ENCODE assay signal across 13 cellular contexts in genomic region chr1:152107984-152108898, GRCh38. TPM values are rescaled to one million over a fixed set of nuclear protein-coding genes. Genes with fewer than 3 reads are reported as not detected.
A peak's percentile ranks its signal among the peaks of the same experiment; 100 is the strongest.
DNase-seq lines count a peak whose midpoint lies in the region; ATAC-seq and TF ChIP-seq lines count a peak whose summit lies in the region.
"Had no signal": no experiment of that assay in that cellular context is flagged by ENCODE, and none has a peak within 500 bp of the region (broad histone marks: within the 10 kb centered on the region; RNA-seq: fewer than 3 reads in every experiment).

No MANE protein-coding gene starts in this region.

- H4K20me1 ChIP-seq in SK-N-SH (ENCODE audit: insufficient read depth) (no peaks in the 10 kb centered on the region), smooth muscle cell (ENCODE audit: low read depth) (no peaks in the 10 kb centered on the region)

- no peak for TF ChIP-seq EP300 in SK-N-SH (IDR thresholded peaks at IDR 0.05; ENCODE audit: borderline replicate concordance in 1 of 2, low read depth in 1 of 2, low read length in 1 of 2)

- no peak overlapping the region for H3K27ac ChIP-seq in SK-N-SH (ENCODE audit: low read depth in 2 of 2, low read length in 1 of 2)
- H3K27ac ChIP-seq in smooth muscle cell (ENCODE audit: low read depth), result no peak overlapping the region
- H3K27ac ChIP-seq in A673 (ENCODE audit: low read depth, low read length, poor library complexity, severe bottlenecking), result no peak overlapping the region
- H3K27ac ChIP-seq: KMS-11, neutrophil, SJCRH30 had no signal

- H3K9me3 ChIP-seq in SK-N-SH (no peaks in the 10 kb centered on the region), smooth muscle cell (replicated peaks; ENCODE audit: low read depth) (no peaks in the 10 kb centered on the region), A673 (ENCODE audit: low read depth, low read length, poor library complexity, severe bottlenecking) (peaks cover 26% of the 10 kb centered on the region)
- H3K9me3 ChIP-seq: neutrophil, SJCRH30 had no signal

- H3K9ac ChIP-seq in SK-N-SH, result no peak overlapping the region
- H3K9ac ChIP-seq in smooth muscle cell (ENCODE audit: low read depth), result no peak overlapping the region
- H3K9ac ChIP-seq: KMS-11 had no signal

- peaks cover 0 to 12% of the 10 kb centered on the region in 2 experiments; a peak in 1 of 4 replicates for H3K4me1 ChIP-seq in SK-N-SH (ENCODE audit: control insufficient read depth in 1 of 2, insufficient read depth in 2 of 2, low read depth in 1 of 2, low read length in 1 of 2)
- no peaks in the 10 kb centered on the region for H3K4me1 ChIP-seq in smooth muscle cell (ENCODE audit: low read depth)
- H3K4me1 ChIP-seq in A673 (ENCODE audit: insufficient read depth, low read length, poor library complexity, severe bottlenecking), result peaks cover 30% of the 10 kb centered on the region
- H3K4me1 ChIP-seq: SJCRH30 had no signal

- no peaks in the 10 kb centered on the region for H3K9me2 ChIP-seq in SK-N-SH

- H3K4me1 Mint-ChIP-seq in WTC11, result no peaks in the 10 kb centered on the region; the same call in 1 of the 2 replicates
- H3K4me1 Mint-ChIP-seq in glutamatergic neuron (ENCODE audit: low read depth, unreplicated experiment), result peaks cover 4% of the 10 kb centered on the region

- peak overlapping the region; percentile 13; the same call in 1 of the 2 replicates for H3K27ac Mint-ChIP-seq in WTC11
- no peak overlapping the region for H3K27ac Mint-ChIP-seq in glutamatergic neuron (ENCODE audit: unreplicated experiment)

- H3K36me3 Mint-ChIP-seq in WTC11 (no peaks in the 10 kb centered on the region), glutamatergic neuron (ENCODE audit: unreplicated experiment) (no peaks in the 10 kb centered on the region)

- no peak for TF ChIP-seq CTCF in SK-N-SH (IDR thresholded peaks at IDR 0.05)
- no peak for TF ChIP-seq CTCF in WTC11 (IDR thresholded peaks at IDR 0.05)
- no peak for TF ChIP-seq CTCF in glutamatergic neuron (IDR thresholded peaks at IDR 0.05; ENCODE audit: partially characterized antibody, unreplicated experiment)
- TF ChIP-seq CTCF in smooth muscle cell (IDR thresholded peaks at IDR 0.05; ENCODE audit: borderline replicate concordance, insufficient read depth, poor library complexity, severe bottlenecking), result no peak
- no peak for TF ChIP-seq CTCF in A673 (conservative IDR thresholded peaks at IDR 0.05; ENCODE audit: low read depth, low read length)

- DNase-seq in SK-N-SH (no peak), WTC11 (ENCODE audit: low spot score) (peak; percentile 48), glutamatergic neuron (peak; percentile 30), smooth muscle cell (lab: John Stamatoyannopoulos, UW; ENCODE audit: unreplicated experiment) (no peak), A673 (ENCODE audit: low spot score) (no peak), COLO829 (ENCODE audit: low spot score) (no peak), midbrain (lab: John Stamatoyannopoulos, UW) (no peak)
- DNase-seq: ACHN had no signal

- no peaks in the 10 kb centered on the region for H3K79me2 ChIP-seq in SK-N-SH (ENCODE audit: insufficient read depth)
- H3K79me2 ChIP-seq in smooth muscle cell (ENCODE audit: low read depth), result no peaks in the 10 kb centered on the region

- H3K4me3 Mint-ChIP-seq in WTC11 (no peak overlapping the region), glutamatergic neuron (ENCODE audit: unreplicated experiment) (peak overlapping the region; percentile 76)

- no TSS peak for BruUV-seq in A673 (replicated peaks; lab: Mats Ljungman, UMichigan)

- H3K27me3 ChIP-seq in SK-N-SH (ENCODE audit: insufficient read depth), result peaks cover 82% of the 10 kb centered on the region
- H3K27me3 ChIP-seq in smooth muscle cell (ENCODE audit: low read depth), result peaks cover 95% of the 10 kb centered on the region
- peaks cover 96% of the 10 kb centered on the region for H3K27me3 ChIP-seq in A673 (replicated peaks; ENCODE audit: insufficient read depth, low read depth, low read length, poor library complexity)
- H3K27me3 ChIP-seq: SJCRH30 had no signal

- ATAC-seq in SK-N-SH treated with all-trans-retinoic acid at 6 μM for 48 hours (no peak), WTC11 (no peak)

- H3K4me2 ChIP-seq in SK-N-SH (peak overlapping the region; percentile 95), smooth muscle cell (peak overlapping the region; percentile 24)

- POLR2A ChIA-PET in SK-N-SH (lab: Yijun Ruan, JAX) (no interaction called here), WTC11 (lab: Charles Lee) (no interaction called here), A673 (lab: Charles Lee; ENCODE audit: low non-redundant PET) (no interaction called here)

- no peak for TF ChIP-seq RAD21 in SK-N-SH (IDR thresholded peaks at IDR 0.05; ENCODE audit: low read length)

- intact Hi-C loops in A673 (cut with micrococcal nuclease; ENCODE audit: unreplicated experiment), result loop anchor here (5.0 kb wide), 1 partner anchor 56 kb away; no protein-coding TSS in a partner anchor

- peak overlapping the region; percentile 59; the same call in 1 of the 2 replicates for H2AFZ ChIP-seq in SK-N-SH (ENCODE audit: low read depth)
- H2AFZ ChIP-seq in smooth muscle cell (ENCODE audit: low read depth), result peak overlapping the region; percentile 54

- CTCF ChIA-PET in SK-N-SH (lab: Yijun Ruan, JAX), result interaction anchor here (1.1 kb wide), 1 partner anchor 55 kb away, joined by 3 read pairs; no protein-coding TSS in a partner anchor
- CTCF ChIA-PET in WTC11 (lab: Charles Lee), result interaction anchor here (0.8 to 5.8 kb wide), 11 partner anchors 10 to 199 kb away, joined by 3 to 41 read pairs (median 5); partner anchors contain the start of genes S100A11 and THEM4
- CTCF ChIA-PET in A673 (lab: Charles Lee), result interaction anchor here (0.7 kb wide), 1 partner anchor 9 kb away, joined by 4 read pairs; no protein-coding TSS in a partner anchor

- H3K9me3 Mint-ChIP-seq in WTC11 (peaks cover 4% of the 10 kb centered on the region; the same call in 1 of the 2 replicates), glutamatergic neuron (ENCODE audit: unreplicated experiment) (peaks cover 8% of the 10 kb centered on the region)

- no peaks in the 10 kb centered on the region for H3K36me3 ChIP-seq in SK-N-SH (replicated peaks in 1 of 2; ENCODE audit: control insufficient read depth in 1 of 2, insufficient read depth in 2 of 2, low read length in 1 of 2)
- H3K36me3 ChIP-seq in smooth muscle cell (ENCODE audit: low read depth), result no peaks in the 10 kb centered on the region
- no peaks in the 10 kb centered on the region for H3K36me3 ChIP-seq in A673 (ENCODE audit: insufficient read depth, low read length, poor library complexity, severe bottlenecking)
- H3K36me3 ChIP-seq: neutrophil, SJCRH30 had no signal

- H3K4me3 ChIP-seq in SK-N-SH (ENCODE audit: low read depth in 2 of 2, low read length in 1 of 2), result peak overlapping the region; percentile 14 to 39; a peak in 2 of 4 replicates
- H3K4me3 ChIP-seq in smooth muscle cell, result peak overlapping the region; percentile 35
- H3K4me3 ChIP-seq in A673 (ENCODE audit: low read depth, low read length, poor library complexity, severe bottlenecking), result no peak overlapping the region
- H3K4me3 ChIP-seq: SJCRH30 had no signal

- H3K27me3 Mint-ChIP-seq in WTC11 (ENCODE audit: low read depth), result peaks cover 7% of the 10 kb centered on the region; the same call in 1 of the 2 replicates
- no peaks in the 10 kb centered on the region for H3K27me3 Mint-ChIP-seq in glutamatergic neuron (ENCODE audit: unreplicated experiment)

- 7% methylated on average over 68 of the region's 69 CpGs for WGBS in SK-N-SH (ENCODE audit: low lambda C conversion rate)
- 23% methylated on average over 69 of the region's 69 CpGs for WGBS in smooth muscle cell (ENCODE audit: low lambda C conversion rate)

- peaks cover 3% of the 10 kb centered on the region for H3F3A ChIP-seq in SK-N-SH (replicated peaks; ENCODE audit: insufficient read depth)
- no peaks in the 10 kb centered on the region for H3F3A ChIP-seq in smooth muscle cell (ENCODE audit: low read depth)

TF ChIP-seq in SK-N-SH, 30 proteins besides CTCF, POLR2A, EP300 and RAD21:
- TF ChIP-seq TCF12 (IDR thresholded peaks at IDR 0.05), result no peak
- 0 out of 2 replicates have a peak, but pooled peaks have one; percentile 19 for TF ChIP-seq EZH2phosphoT487 (IDR thresholded peaks at IDR 0.05; ENCODE audit: borderline replicate concordance, low read depth)
- no peak for TF ChIP-seq GABPA (IDR thresholded peaks at IDR 0.05; ENCODE audit: low read depth)

TF ChIP-seq in SK-N-SH treated with all-trans-retinoic acid at 6 μM for 48 hours, 23 proteins besides CTCF, POLR2A, EP300 and RAD21 (continues in another document):
- TF ChIP-seq ZFP30 (CRISPR knock-in tag; IDR thresholded peaks at IDR 0.05), result no peak

TF ChIP-seq in WTC11, 78 proteins besides CTCF, POLR2A, EP300 and RAD21 (continues in another document):
- TF ChIP-seq ZNF263 (CRISPR knock-in tag; IDR thresholded peaks at IDR 0.05; ENCODE audit: low read depth), result no peak

RNA-seq across cellular contexts. Expression of gene TCHH, which starts 7.0 kb away (rescaled TPM):
- polyA plus RNA-seq in SK-N-SH (2012; rRNA removed) (not detected in 2 replicates), smooth muscle cell (not detected in 2 replicates)
- under 0.01 and 0.01 TPM in 2 replicates for polyA plus RNA-seq in SK-N-SH (2012; cell fraction: cytosol; rRNA removed)
- 0.01 TPM in 1 of 2 replicates, not detected in the other for polyA plus RNA-seq in SK-N-SH (2012; cell fraction: nucleus; rRNA removed)
- total RNA-seq in WTC11 (2021) (0.02 to 0.05 TPM (median 0.04 TPM) in 3 replicates), glutamatergic neuron (ENCODE audit: unreplicated experiment) (0.49 TPM), smooth muscle cell (not detected in 2 replicates), A673 (2021) (0.24 and 0.28 TPM in 2 replicates)
- total RNA-seq: SJCRH30 had no signal

RNA-seq across cellular contexts. Expression of gene TCHHL1, which starts 19.4 kb away (rescaled TPM):
- polyA plus RNA-seq in SK-N-SH (2012; rRNA removed) (not detected in 2 replicates), smooth muscle cell (not detected in 2 replicates)
- not detected in 2 replicates for polyA plus RNA-seq in SK-N-SH (2012; cell fraction: cytosol; rRNA removed)
- not detected in 2 replicates for polyA plus RNA-seq in SK-N-SH (2012; cell fraction: nucleus; rRNA removed)
- total RNA-seq in WTC11 (2021) (not detected in 3 replicates), glutamatergic neuron (ENCODE audit: unreplicated experiment) (not detected), smooth muscle cell (not detected in 2 replicates), A673 (2021) (not detected in 2 replicates)
- total RNA-seq: aorta, SJCRH30 had no signal
- polyA plus RNA-seq: aorta had no signal

RNA-seq across cellular contexts. Expression of gene RPTN, which starts 50.8 kb away (rescaled TPM):
- polyA plus RNA-seq in SK-N-SH (2012; rRNA removed) (not detected in 2 replicates), smooth muscle cell (not detected in 2 replicates)
- not detected in 2 replicates for polyA plus RNA-seq in SK-N-SH (2012; cell fraction: cytosol; rRNA removed)
- not detected in 2 replicates for polyA plus RNA-seq in SK-N-SH (2012; cell fraction: nucleus; rRNA removed)
- total RNA-seq in WTC11 (2021) (not detected in 3 replicates), glutamatergic neuron (ENCODE audit: unreplicated experiment) (not detected), smooth muscle cell (not detected in 2 replicates), A673 (2021) (not detected in 2 replicates)
- total RNA-seq: aorta, SJCRH30 had no signal
- polyA plus RNA-seq: aorta had no signal

Comparison
In these comparisons a context has a peak if more than half of its experiments do, and no peak if none do; other contexts are left out.
1. DNase-seq: peak in WTC11 (single experiment) and glutamatergic neuron (single experiment); none in SK-N-SH (single experiment), smooth muscle cell (single experiment), A673 (single experiment), COLO829 (single experiment) and midbrain (single experiment).
2. Of the 6 proteins assayed by ChIP-seq in both WTC11 and SK-N-SH: peak only in WTC11: TEAD4; only in SK-N-SH: none; in both: none; in neither: 5.